In genomic region chr14:99359906-99360305, GRCh38 we compare ENCODE assay signal across 16 cellular contexts.
DNase-seq lines count a peak whose midpoint lies in the region; ATAC-seq and TF ChIP-seq lines count a peak whose summit lies in the region.
"Had no signal": no experiment of that assay in that cellular context is flagged by ENCODE, and none has a peak within 500 bp of the region (broad histone marks: within the 10 kb centered on the region; RNA-seq: fewer than 3 reads in every experiment).

No MANE protein-coding gene starts in this region.

- CTCF ChIA-PET in HCT116 (lab: Charles Lee): interaction anchor here (1.3 kb wide), 1 partner anchor 40 kb away, joined by 3 read pairs; no protein-coding TSS in a partner anchor

- ATAC-seq in HCT116 (no peak), left lobe of liver (no peak)
- ATAC-seq in natural killer cell treated with Interleukin-12 subunit alpha and Interleukin-12 subunit beta and Interleukin-15 and Interleukin-18, amount 100 ng/mL, for 72 hours: no peak
- ATAC-seq: CD8-positive, alpha-beta T cell had no signal

- no peaks in the 10 kb centered on the region for H3K27me3 ChIP-seq in HCT116 (ENCODE audit: insufficient read depth, low read length)
- H3K27me3 ChIP-seq: BLaER1 had no signal

- H3K4me1 ChIP-seq in HCT116 (ENCODE audit: control insufficient read depth in 1 of 2, insufficient read depth in 2 of 2, low read length in 2 of 2): peaks cover 0 to 11% of the 10 kb centered on the region in 2 experiments; a peak in 1 of 4 replicates

- no peak overlapping the region for H2AFZ ChIP-seq in HCT116 (ENCODE audit: low read depth, low read length, poor library complexity, severe bottlenecking)

- H3K4me3 Mint-ChIP-seq in natural killer cell treated with Interleukin-12 subunit alpha and Interleukin-12 subunit beta and Interleukin-15 and Interleukin-18, amount 100 ng/mL, for 72 hours: no peak overlapping the region
- H3K4me3 Mint-ChIP-seq: B cell; CD4-positive, CD25-positive, alpha-beta regulatory T cell; CD8-positive, alpha-beta T cell had no signal

- no peaks in the 10 kb centered on the region for H3K79me2 ChIP-seq in HCT116 (ENCODE audit: insufficient read depth, low read length)

- no peaks in the 10 kb centered on the region for H3K36me3 ChIP-seq in HCT116 (ENCODE audit: control insufficient read depth in 1 of 2, insufficient read depth in 2 of 2, low read length in 2 of 2)
- H3K36me3 ChIP-seq: BLaER1 had no signal

- H3K4me2 ChIP-seq in HCT116 (ENCODE audit: low read length): peak overlapping the region; percentile 59; the same call in 1 of the 2 replicates
- H3K4me2 ChIP-seq: BLaER1 had no signal

- TF ChIP-seq POLR2A in HCT116 (IDR thresholded peaks at IDR 0.05; ENCODE audit: borderline replicate concordance, extremely low read depth, insufficient read depth, insufficient read length): no peak

- POLR2A ChIA-PET in HCT116 (lab: Charles Lee): no interaction called here

- no peak for TF ChIP-seq CTCF in HCT116 (IDR thresholded peaks at IDR 0.05 in 2 of 3, conservative IDR thresholded peaks at IDR 0.05 in 1 of 3; ENCODE audit: borderline replicate concordance in 1 of 3, insufficient read depth in 1 of 3, low read depth in 2 of 3, low read length in 2 of 3)

- RAD21 ChIA-PET in HCT116 (lab: Charles Lee; ENCODE audit: low non-redundant PET in 1 of 2, low total read pairs in 2 of 2, uncharacterized antibody in 2 of 2, unreplicated experiment in 2 of 2): no interaction called here

- H3K36me3 Mint-ChIP-seq in natural killer cell treated with Interleukin-12 subunit alpha and Interleukin-12 subunit beta and Interleukin-15 and Interleukin-18, amount 100 ng/mL, for 72 hours: no peaks in the 10 kb centered on the region
- H3K36me3 Mint-ChIP-seq: CD4-positive, CD25-positive, alpha-beta regulatory T cell; CD8-positive, alpha-beta T cell had no signal

- TSS peak; percentile 56 for BruUV-seq in HCT116 (replicated peaks; lab: Mats Ljungman, UMichigan)

- no peak overlapping the region for H3K27ac ChIP-seq in HCT116 (ENCODE audit: low read depth, low read length)
- H3K27ac ChIP-seq: BLaER1, C4-2B had no signal

- TF ChIP-seq RAD21 in HCT116 (IDR thresholded peaks at IDR 0.05; ENCODE audit: low read depth): no peak

- H3K4me3 ChIP-seq in HCT116 (replicated peaks in 1 of 2; ENCODE audit: low read depth in 1 of 2, low read length in 2 of 2): no peak overlapping the region
- H3K4me3 ChIP-seq: BLaER1 had no signal

- H3K27me3 Mint-ChIP-seq in natural killer cell treated with Interleukin-12 subunit alpha and Interleukin-12 subunit beta and Interleukin-15 and Interleukin-18, amount 100 ng/mL, for 72 hours: no peaks in the 10 kb centered on the region
- H3K27me3 Mint-ChIP-seq: B cell had no signal

- H3K27ac Mint-ChIP-seq in natural killer cell treated with Interleukin-12 subunit alpha and Interleukin-12 subunit beta and Interleukin-15 and Interleukin-18, amount 100 ng/mL, for 72 hours: no peak overlapping the region
- H3K27ac Mint-ChIP-seq: B cell; CD4-positive, CD25-positive, alpha-beta regulatory T cell; CD8-positive, alpha-beta T cell had no signal

- no peaks in the 10 kb centered on the region for H3K9me3 Mint-ChIP-seq in natural killer cell treated with Interleukin-12 subunit alpha and Interleukin-12 subunit beta and Interleukin-15 and Interleukin-18, amount 100 ng/mL, for 72 hours
- H3K9me3 Mint-ChIP-seq: CD8-positive, alpha-beta T cell had no signal

- no peaks in the 10 kb centered on the region for H3K4me1 Mint-ChIP-seq in natural killer cell treated with Interleukin-12 subunit alpha and Interleukin-12 subunit beta and Interleukin-15 and Interleukin-18, amount 100 ng/mL, for 72 hours (ENCODE audit: low read depth in 2 of 2)
- H3K4me1 Mint-ChIP-seq: B cell; CD4-positive, CD25-positive, alpha-beta regulatory T cell had no signal

- H3K9me3 ChIP-seq in HCT116 (ENCODE audit: control insufficient read depth in 1 of 2, insufficient read depth in 1 of 2, low read depth in 1 of 2, low read length in 2 of 2): no peaks in the 10 kb centered on the region
- H3K9me3 ChIP-seq: BLaER1, Caco-2 had no signal

- no peaks in the 10 kb centered on the region for H3K9me2 ChIP-seq in HCT116 (ENCODE audit: insufficient read depth)

- no peak overlapping the region for H3K9ac ChIP-seq in HCT116 (ENCODE audit: low read length)
- H3K9ac ChIP-seq: BLaER1 had no signal

- no peaks in the 10 kb centered on the region for H4K20me1 ChIP-seq in HCT116 (ENCODE audit: insufficient read depth)
- H4K20me1 ChIP-seq: BLaER1 had no signal

- DNase-seq in HCT116 (ENCODE audit: low read depth, low spot score) (no peak), SW480 (ENCODE audit: low spot score) (peak; percentile 59), mesenteric fat pad (ENCODE audit: low spot score) (peak; percentile 43), NCI-H1105 (lab: John Stamatoyannopoulos, UW) (no peak), left lobe of liver (ENCODE audit: low spot score) (no peak)
- no peak for DNase-seq in natural killer cell treated with Interleukin-12 subunit alpha and Interleukin-12 subunit beta and Interleukin-15 and Interleukin-18, amount 100 ng/mL, for 72 hours (ENCODE audit: low spot score)
- DNase-seq: Caco-2; CD4-positive, CD25-positive, alpha-beta regulatory T cell; CD8-positive, alpha-beta T cell; DMS153; DND-41; H7; HCEC 1CT had no signal

- intact Hi-C loops in HCT116 (cut with micrococcal nuclease): no loop called here

TF ChIP-seq in HCT116, 20 proteins besides CTCF, POLR2A, EP300 and RAD21:
- no peak for TF ChIP-seq SRF (IDR thresholded peaks at IDR 0.05; ENCODE audit: low read depth)
- no peak for TF ChIP-seq JUND (IDR thresholded peaks at IDR 0.05)
- no peak for TF ChIP-seq CEBPB (IDR thresholded peaks at IDR 0.05; ENCODE audit: low read depth)
- TF ChIP-seq MAX (IDR thresholded peaks at IDR 0.05): no peak
- no peak for TF ChIP-seq TCF7L2 (IDR thresholded peaks at IDR 0.05; ENCODE audit: borderline replicate concordance, extremely low read depth, insufficient read depth, insufficient read length)
- no peak for TF ChIP-seq ZNF274 (IDR thresholded peaks at IDR 0.05; ENCODE audit: low read depth, low read length)
- TF ChIP-seq EGR1 (IDR thresholded peaks at IDR 0.05; ENCODE audit: low read depth): no peak
- TF ChIP-seq FOSL1 (IDR thresholded peaks at IDR 0.05; ENCODE audit: low read depth): no peak
- TF ChIP-seq ZFX (IDR thresholded peaks at IDR 0.05): no peak
- no peak for TF ChIP-seq YY1 (IDR thresholded peaks at IDR 0.05; ENCODE audit: extremely low read depth, insufficient replicate concordance, low read depth, low read length)

Comparison
In these comparisons a context has a peak if more than half of its experiments do, and no peak if none do; other contexts are left out.
1. DNase-seq: peak in SW480 (single experiment) and mesenteric fat pad (single experiment); none in HCT116 (single experiment), NCI-H1105 (single experiment), natural killer cell treated with Interleukin-12 subunit alpha and Interleukin-12 subunit beta and Interleukin-15 and Interleukin-18, amount 100 ng/mL, for 72 hours (single experiment) and left lobe of liver (single experiment).